13 cellular contexts compared by ENCODE assay signal in genomic region chr5:131277875-131278795, GRCh38. TPM values are rescaled to one million over a fixed set of nuclear protein-coding genes. Genes with fewer than 3 reads are reported as not detected.
A peak's percentile ranks its signal among the peaks of the same experiment; 100 is the strongest.
DNase-seq lines count a peak whose midpoint lies in the region; ATAC-seq, FAIRE-seq and TF ChIP-seq lines count a peak whose summit lies in the region.
"Had no signal": no experiment of that assay in that cellular context is flagged by ENCODE, and none has a peak within 500 bp of the region (broad histone marks: within the 10 kb centered on the region; RNA-seq: fewer than 3 reads in every experiment).

No MANE protein-coding gene starts in this region.

- H3K4me1 Mint-ChIP-seq in activated CD4-positive, alpha-beta T cell treated with anti-CD3 and anti-CD28 coated beads, Interleukin-2, amount 10 ng/mL, durations not matched to agents 24 days and 14 days: peaks cover 63% of the 10 kb centered on the region
- H3K4me1 Mint-ChIP-seq in stimulated activated memory B cell treated with anti-CD40 and anti-IgM and Interleukin-4, amounts not matched to agents 10 μg/mL and 1 μg/mL and 100 μg/mL, for 72 hours: peaks cover 85% of the 10 kb centered on the region

- no peak for FAIRE-seq in HTR-8/SVneo (lab: Jason Lieb, UNC)
- FAIRE-seq: GM12891 had no signal

- ATAC-seq in stimulated activated memory B cell treated with anti-CD40 and anti-IgM and Interleukin-4, amounts not matched to agents 10 μg/mL and 1 μg/mL and 100 μg/mL, for 72 hours: no peak
- ATAC-seq in GM18858 (IDR thresholded peaks at IDR 0.05; ENCODE audit: unreplicated experiment): no peak

- peak overlapping the region; percentile 54 for H3K4me3 Mint-ChIP-seq in activated CD4-positive, alpha-beta T cell treated with anti-CD3 and anti-CD28 coated beads, Interleukin-2, amount 10 ng/mL, durations not matched to agents 24 days and 14 days
- peak overlapping the region; percentile 56 for H3K4me3 Mint-ChIP-seq in stimulated activated memory B cell treated with anti-CD40 and anti-IgM and Interleukin-4, amounts not matched to agents 10 μg/mL and 1 μg/mL and 100 μg/mL, for 72 hours

- CTCF ChIA-PET in OCI-LY7 (lab: Charles Lee; ENCODE audit: unreplicated experiment): interaction anchor here (1.4 kb wide), 1 partner anchor 13 kb away, joined by 3 read pairs; no protein-coding TSS in a partner anchor

- H3K4me3 ChIP-seq in OCI-LY7 (ENCODE audit: low read depth, low read length, poor library complexity, severe bottlenecking): no peak overlapping the region
- H3K4me3 ChIP-seq: stomach had no signal

- peaks cover 38% of the 10 kb centered on the region for H3K36me3 Mint-ChIP-seq in activated CD4-positive, alpha-beta T cell treated with anti-CD3 and anti-CD28 coated beads, Interleukin-2, amount 10 ng/mL, durations not matched to agents 24 days and 14 days (ENCODE audit: low read depth)
- peaks cover 2% of the 10 kb centered on the region for H3K36me3 Mint-ChIP-seq in stimulated activated memory B cell treated with anti-CD40 and anti-IgM and Interleukin-4, amounts not matched to agents 10 μg/mL and 1 μg/mL and 100 μg/mL, for 72 hours

- no peak overlapping the region for H3K4me2 ChIP-seq in OCI-LY7 (ENCODE audit: low read length)

- peaks cover 95% of the 10 kb centered on the region for H3K79me2 ChIP-seq in OCI-LY7 (ENCODE audit: insufficient read depth, low read depth, low read length)

- peaks cover 53% of the 10 kb centered on the region for H3K36me3 ChIP-seq in OCI-LY7 (ENCODE audit: insufficient read depth, low read length)
- H3K36me3 ChIP-seq: stomach had no signal

- no peaks in the 10 kb centered on the region for H3K27me3 Mint-ChIP-seq in activated CD4-positive, alpha-beta T cell treated with anti-CD3 and anti-CD28 coated beads, Interleukin-2, amount 10 ng/mL, durations not matched to agents 24 days and 14 days
- H3K27me3 Mint-ChIP-seq in stimulated activated memory B cell treated with anti-CD40 and anti-IgM and Interleukin-4, amounts not matched to agents 10 μg/mL and 1 μg/mL and 100 μg/mL, for 72 hours: no peaks in the 10 kb centered on the region

- H3K27ac ChIP-seq in OCI-LY7 (ENCODE audit: low read depth, low read length, poor library complexity, severe bottlenecking): peak overlapping the region; percentile 19
- H3K27ac ChIP-seq in caudate nucleus (ENCODE audit: low read depth, low read length): peak overlapping the region; percentile 44

- intact Hi-C loops in activated CD4-positive, alpha-beta T cell treated with anti-CD3 and anti-CD28 coated beads, Interleukin-2, amount 10 ng/mL, durations not matched to agents 24 days and 14 days (cut with micrococcal nuclease): no loop called here
- intact Hi-C loops in OCI-LY7 (cut with micrococcal nuclease; ENCODE audit: unreplicated experiment): loop anchor here (5.0 kb wide), 1 partner anchor 354 kb away; no protein-coding TSS in a partner anchor

- no peaks in the 10 kb centered on the region for H3K9me3 Mint-ChIP-seq in activated CD4-positive, alpha-beta T cell treated with anti-CD3 and anti-CD28 coated beads, Interleukin-2, amount 10 ng/mL, durations not matched to agents 24 days and 14 days
- H3K9me3 Mint-ChIP-seq in stimulated activated memory B cell treated with anti-CD40 and anti-IgM and Interleukin-4, amounts not matched to agents 10 μg/mL and 1 μg/mL and 100 μg/mL, for 72 hours: no peaks in the 10 kb centered on the region

- no peak for TF ChIP-seq CTCF in OCI-LY7 (conservative IDR thresholded peaks at IDR 0.05; ENCODE audit: low read length)

- H3K4me1 ChIP-seq in OCI-LY7 (ENCODE audit: insufficient read depth, low read length, poor library complexity, severe bottlenecking): peaks cover 64% of the 10 kb centered on the region

- peaks cover 27% of the 10 kb centered on the region; the same call in 1 of the 2 replicates for H4K20me1 ChIP-seq in OCI-LY7 (ENCODE audit: insufficient read depth, low read length)

- no peaks in the 10 kb centered on the region for H3K9me2 ChIP-seq in OCI-LY7 (ENCODE audit: insufficient read depth, low read length)

- no TSS peak for BruUV-seq in OCI-LY7 (replicated peaks; lab: Mats Ljungman, UMichigan)

- POLR2A ChIA-PET in OCI-LY7 (lab: Charles Lee): interaction anchor here (1.2 to 6.8 kb wide), 3 partner anchors 11 to 104 kb away, joined by 4 to 63 read pairs (median 5); partner anchors contain the start of gene CDC42SE2

- H3K27ac Mint-ChIP-seq in activated CD4-positive, alpha-beta T cell treated with anti-CD3 and anti-CD28 coated beads, Interleukin-2, amount 10 ng/mL, durations not matched to agents 24 days and 14 days: peak overlapping the region; percentile 91
- H3K27ac Mint-ChIP-seq in stimulated activated memory B cell treated with anti-CD40 and anti-IgM and Interleukin-4, amounts not matched to agents 10 μg/mL and 1 μg/mL and 100 μg/mL, for 72 hours: peak overlapping the region; percentile 85

- no peak overlapping the region for H2AFZ ChIP-seq in OCI-LY7 (ENCODE audit: low read length)

- peaks cover 28% of the 10 kb centered on the region for H3K9me3 ChIP-seq in OCI-LY7 (ENCODE audit: low read length)
- H3K9me3 ChIP-seq: stomach had no signal

- DNase-seq in activated CD4-positive, alpha-beta T cell treated with anti-CD3 and anti-CD28 coated beads, Interleukin-2, amount 10 ng/mL, durations not matched to agents 24 days and 14 days: no peak
- no peak for DNase-seq in activated CD4-positive, alpha-beta T cell treated with anti-CD3 and anti-CD28 coated beads for 4 hours
- DNase-seq in OCI-LY7 (ENCODE audit: low spot score): no peak
- peak in 1 of 61 donors; percentile 6 for DNase-seq in caudate nucleus (lab: John Stamatoyannopoulos, UW)
- DNase-seq in mucosa of gallbladder (ENCODE audit: low spot score): no peak
- DNase-seq in HTR-8/SVneo (ENCODE audit: insufficient read length, low spot score): no peak
- DNase-seq: central memory CD4-positive, alpha-beta T cell; NCI-H1436 treated with DMSO at 0.1 percent for 48 hours; Right ventricle myocardium superior; stomach had no signal

RNA-seq across cellular contexts. Expression of gene CDC42SE2, which starts 14.3 kb away (rescaled TPM):
- 96.2 and 99.0 TPM in 2 replicates for total RNA-seq in activated CD4-positive, alpha-beta T cell treated with anti-CD3 and anti-CD28 coated beads, Interleukin-2, amount 10 ng/mL, durations not matched to agents 24 days and 14 days
- total RNA-seq in OCI-LY7 (2014; rRNA removed; shearing (Covaris generic)): 34.7 and 54.2 TPM in 2 replicates
- total RNA-seq in OCI-LY7 (2022): 66.8 and 68.9 TPM in 2 replicates
- total RNA-seq in mucosa of gallbladder: 47.6 TPM
